8 cellular contexts compared by ENCODE assay signal in genomic region chr16:18401851-18402657, GRCh38.
A peak's percentile ranks its signal among the peaks of the same experiment; 100 is the strongest.
DNase-seq lines count a peak whose midpoint lies in the region; ATAC-seq and TF ChIP-seq lines count a peak whose summit lies in the region.
"Not testable (repeated sequence)": the region's sequence is repeated elsewhere in the genome, so short reads cannot be mapped to it uniquely, and the experiment has no call there.

No MANE protein-coding gene starts in this region.

- not testable (repeated sequence) for DNase-seq in CD8-positive, alpha-beta T cell; activated CD8-positive, alpha-beta T cell treated with anti-CD3 and anti-CD28 coated beads, Interleukin-2, amount 10 ng/mL, durations not matched to agents 7 days and 5 days; memory B cell (ENCODE audit: low spot score in 2 of 2); stimulated activated naive CD8-positive, alpha-beta T cell treated with anti-CD3 and anti-CD28 coated beads, Interleukin-15, Interleukin-2, amounts not matched to agents 100 U/mL and 50 U/mL, for 24 hours

- not testable (repeated sequence) for H3K27ac Mint-ChIP-seq in CD8-positive, alpha-beta T cell; activated CD8-positive, alpha-beta T cell treated with anti-CD3 and anti-CD28 coated beads, Interleukin-2, amount 10 ng/mL, durations not matched to agents 7 days and 5 days; memory B cell

- H3K27me3 Mint-ChIP-seq in CD8-positive, alpha-beta T cell (ENCODE audit: low read depth); activated CD8-positive, alpha-beta T cell treated with anti-CD3 and anti-CD28 coated beads, Interleukin-2, amount 10 ng/mL, durations not matched to agents 7 days and 5 days (ENCODE audit: low read depth); memory B cell: not testable (repeated sequence)

- not testable (repeated sequence) for H3K27ac ChIP-seq in CD8-positive, alpha-beta T cell (ENCODE audit: low read depth, low read length); gastroesophageal sphincter

- not testable (repeated sequence) for H3K27me3 ChIP-seq in CD8-positive, alpha-beta T cell (ENCODE audit: insufficient read depth, low read length); gastroesophageal sphincter

- WGBS in gastroesophageal sphincter (ENCODE audit: low coverage in 1 of 2), 2 donors, result no CpG with 5 or more reads among the region's 88 CpGs

- TF ChIP-seq POLR2A in gastroesophageal sphincter (IDR thresholded peaks at IDR 0.05), result not testable (repeated sequence)

- not testable (repeated sequence) for H3K36me3 Mint-ChIP-seq in CD8-positive, alpha-beta T cell; activated CD8-positive, alpha-beta T cell treated with anti-CD3 and anti-CD28 coated beads, Interleukin-2, amount 10 ng/mL, durations not matched to agents 7 days and 5 days (ENCODE audit: low read depth); memory B cell

- H3K9me3 Mint-ChIP-seq in CD8-positive, alpha-beta T cell; activated CD8-positive, alpha-beta T cell treated with anti-CD3 and anti-CD28 coated beads, Interleukin-2, amount 10 ng/mL, durations not matched to agents 7 days and 5 days (ENCODE audit: insufficient read depth); memory B cell: not testable (repeated sequence)

- POLR2A ChIA-PET in CD8-positive, alpha-beta T cell (lab: Charles Lee); activated CD8-positive, alpha-beta T cell treated with anti-CD3 and anti-CD28 coated beads, Interleukin-2, amount 10 ng/mL, durations not matched to agents 7 days and 5 days (lab: Charles Lee): not testable (repeated sequence)

- H3K4me1 ChIP-seq in CD8-positive, alpha-beta T cell (ENCODE audit: insufficient read depth, low read length); gastroesophageal sphincter: not testable (repeated sequence)

- not testable (repeated sequence) for TF ChIP-seq CTCF in CD8-positive, alpha-beta T cell (IDR thresholded peaks at IDR 0.05); gastroesophageal sphincter (IDR thresholded peaks at IDR 0.05)

- peak; percentile 93 for ATAC-seq in CD8-positive, alpha-beta T cell
- peak; percentile 62 for ATAC-seq in GM21515 (IDR thresholded peaks at IDR 0.05; ENCODE audit: unreplicated experiment)
- ATAC-seq in HG02885 (IDR thresholded peaks at IDR 0.05; ENCODE audit: poor library complexity, unreplicated experiment), result peak; percentile 67
- ATAC-seq in HG03565 (IDR thresholded peaks at IDR 0.05; ENCODE audit: unreplicated experiment), result peak; percentile 45
- peak; percentile 91 for ATAC-seq in activated CD8-positive, alpha-beta T cell treated with anti-CD3 and anti-CD28 coated beads, Interleukin-2, amount 10 ng/mL, durations not matched to agents 7 days and 5 days
- ATAC-seq in gastroesophageal sphincter, result peak; percentile 91
- ATAC-seq in memory B cell (ENCODE audit: low read depth), result peak; percentile 91
- peak; percentile 84 for ATAC-seq in stimulated activated naive CD8-positive, alpha-beta T cell treated with anti-CD3 and anti-CD28 coated beads, Interleukin-15, Interleukin-2, amounts not matched to agents 100 U/mL and 50 U/mL, for 24 hours

- H3K4me1 Mint-ChIP-seq in CD8-positive, alpha-beta T cell (ENCODE audit: low read depth); activated CD8-positive, alpha-beta T cell treated with anti-CD3 and anti-CD28 coated beads, Interleukin-2, amount 10 ng/mL, durations not matched to agents 7 days and 5 days (ENCODE audit: low read depth); memory B cell: not testable (repeated sequence)

- intact Hi-C loops in CD8-positive, alpha-beta T cell (cut with DNase I, micrococcal nuclease), result not testable (repeated sequence)

- CTCF ChIA-PET in CD8-positive, alpha-beta T cell (lab: Charles Lee); activated CD8-positive, alpha-beta T cell treated with anti-CD3 and anti-CD28 coated beads, Interleukin-2, amount 10 ng/mL, durations not matched to agents 7 days and 5 days (lab: Charles Lee): not testable (repeated sequence)

- H3K9me3 ChIP-seq in CD8-positive, alpha-beta T cell (ENCODE audit: low read length); gastroesophageal sphincter: not testable (repeated sequence)

- not testable (repeated sequence) for H3K4me3 ChIP-seq in CD8-positive, alpha-beta T cell (ENCODE audit: low read depth, low read length); gastroesophageal sphincter

- TF ChIP-seq EP300 in gastroesophageal sphincter (IDR thresholded peaks at IDR 0.05), result not testable (repeated sequence)

- not testable (repeated sequence) for H3K4me3 Mint-ChIP-seq in CD8-positive, alpha-beta T cell; activated CD8-positive, alpha-beta T cell treated with anti-CD3 and anti-CD28 coated beads, Interleukin-2, amount 10 ng/mL, durations not matched to agents 7 days and 5 days; memory B cell

- not testable (repeated sequence) for H3K36me3 ChIP-seq in CD8-positive, alpha-beta T cell (ENCODE audit: insufficient read depth, low read length); gastroesophageal sphincter
